ENCODE assay signal across 24 cellular contexts in genomic region chr6:119524410-119524809, GRCh38.
"Had no signal": no experiment of that assay in that cellular context is flagged by ENCODE, and none has a peak within 500 bp of the region (broad histone marks: within the 10 kb centered on the region; RNA-seq: fewer than 3 reads in every experiment).

No MANE protein-coding gene starts in this region.

- H3K9ac ChIP-seq: parathyroid adenoma had no signal

- H3K4me1 ChIP-seq: gastrocnemius medialis, left lung, parathyroid adenoma, right lobe of liver, tibial nerve, upper lobe of left lung had no signal

- H3K79me2 ChIP-seq: parathyroid adenoma had no signal

- H3K27ac ChIP-seq: epithelial cell of prostate, gastrocnemius medialis, left lung, neutrophil, parathyroid adenoma, right lobe of liver, thoracic aorta, tibial nerve, upper lobe of left lung had no signal

- DNase-seq: effector CD8-positive, alpha-beta T cell; endodermal cell; foreskin fibroblast; gastrocnemius medialis; head of caudate nucleus; kidney; left cardiac atrium; left lung; mesenchymal stem cell; mucosa of descending colon; naive B cell; right lobe of liver; small intestine; stimulated activated CD4-positive, alpha-beta T cell treated with anti-CD3 and anti-CD28 coated beads, Interleukin-15, amount 100 ng/mL, for 24 hours; stimulated activated CD4-positive, alpha-beta T cell treated with anti-CD3 and anti-CD28 coated beads, Interleukin-2, amount 100 ng/mL, for 48 hours; stimulated activated naive B cell treated with anti-CD40 and anti-IgM and Interleukin-4, amounts not matched to agents 10 μg/mL and 1 μg/mL and 100 μg/mL, for 72 hours; upper lobe of left lung had no signal

- H2AFZ ChIP-seq: parathyroid adenoma had no signal

- ATAC-seq: esophagus mucosa; gastrocnemius medialis; left cardiac atrium; left lung; mucosa of descending colon; natural killer cell treated with Interleukin-12 subunit alpha and Interleukin-12 subunit beta and Interleukin-15 and Interleukin-18, amount 100 ng/mL, for 72 hours; right lobe of liver; stimulated activated naive B cell treated with anti-CD40 and anti-IgM and Interleukin-4, amounts not matched to agents 10 μg/mL and 1 μg/mL and 100 μg/mL, for 72 hours had no signal

- H3K9me3 ChIP-seq: gastrocnemius medialis, left lung, mucosa of descending colon, neutrophil, right lobe of liver, thoracic aorta, tibial nerve, upper lobe of left lung had no signal

- H3K4me3 ChIP-seq: gastrocnemius medialis, left lung, mucosa of descending colon, right lobe of liver, thoracic aorta, tibial nerve, upper lobe of left lung had no signal

- H3K27me3 ChIP-seq: gastrocnemius medialis, left lung, neutrophil, right lobe of liver, tibial nerve, upper lobe of left lung had no signal

- H3K36me3 ChIP-seq: gastrocnemius medialis, left lung, neutrophil, right lobe of liver, thoracic aorta, tibial nerve, upper lobe of left lung had no signal
